15 cellular contexts compared by ENCODE assay signal in the genomic region with DNA sequence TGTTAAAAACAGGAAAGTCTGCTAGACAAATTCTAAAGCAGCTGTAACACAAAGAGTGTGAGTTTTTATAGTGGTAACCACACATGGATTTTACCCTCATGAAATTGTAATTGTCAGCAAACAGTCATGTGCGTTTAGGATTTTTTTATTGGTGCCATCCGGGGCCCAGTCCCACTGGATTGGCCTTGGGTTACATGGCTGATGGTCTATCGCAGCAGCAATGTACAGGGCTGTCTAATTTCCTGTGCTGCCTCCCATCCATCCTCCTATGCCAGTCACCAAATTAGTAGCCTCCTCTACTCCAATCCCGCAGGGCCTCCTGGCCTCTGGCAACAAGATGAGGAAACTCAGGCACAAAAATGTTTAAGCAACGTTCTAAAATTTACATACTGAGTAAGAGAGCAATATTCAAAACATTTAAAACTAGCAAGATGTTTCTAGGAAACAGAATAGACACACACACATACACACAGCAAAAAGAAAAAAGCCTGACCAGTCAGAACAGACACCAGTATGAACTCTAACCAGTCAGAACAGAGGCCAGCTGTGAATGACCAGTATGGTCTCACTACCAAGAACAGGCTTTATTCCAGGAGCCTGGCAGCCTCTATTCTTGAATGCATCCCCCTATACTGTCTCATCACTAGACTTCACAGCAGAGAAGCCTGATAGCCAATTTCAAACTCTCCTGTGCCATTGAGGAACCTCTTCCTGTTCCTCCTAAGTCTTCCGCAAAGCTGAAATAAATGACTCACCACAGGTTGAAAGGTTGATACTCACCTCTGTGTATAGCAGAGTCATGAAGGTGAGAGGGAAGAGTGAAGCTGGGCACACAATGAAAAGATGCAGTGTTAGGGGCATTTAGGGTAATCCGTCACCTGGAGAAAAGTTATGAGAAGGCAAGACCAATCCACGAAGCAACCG. TPM values are rescaled to one million over a fixed set of nuclear protein-coding genes. Genes with fewer than 3 reads are reported as not detected.
A peak's percentile ranks its signal among the peaks of the same experiment; 100 is the strongest.
DNase-seq lines count a peak whose midpoint lies in the region; ATAC-seq and TF ChIP-seq lines count a peak whose summit lies in the region.
"Had no signal": no experiment of that assay in that cellular context is flagged by ENCODE, and none has a peak within 500 bp of the region (broad histone marks: within the 10 kb centered on the region; RNA-seq: fewer than 3 reads in every experiment).

No MANE protein-coding gene starts in this region.

- H3K9ac ChIP-seq in adipocyte (ENCODE audit: low read length), result no peak overlapping the region

- H3K4me1 Mint-ChIP-seq in activated naive CD8-positive, alpha-beta T cell treated with anti-CD3 and anti-CD28 coated beads, Interleukin-2, amount 10 ng/mL, durations not matched to agents 7 days and 5 days, result peaks cover 4% of the 10 kb centered on the region
- H3K4me1 Mint-ChIP-seq in activated naive CD8-positive, alpha-beta T cell treated with anti-CD3 and anti-CD28 coated beads, Interleukin-2, amount 50 U/mL, for 24 hours, result no peaks in the 10 kb centered on the region

- H3K9me3 ChIP-seq in adipocyte (ENCODE audit: control insufficient read depth, low read length) (no peaks in the 10 kb centered on the region), A673 (ENCODE audit: low read depth, low read length, poor library complexity, severe bottlenecking) (no peaks in the 10 kb centered on the region)
- H3K9me3 ChIP-seq: thoracic aorta had no signal

- H3K4me3 Mint-ChIP-seq in activated naive CD8-positive, alpha-beta T cell treated with anti-CD3 and anti-CD28 coated beads, Interleukin-2, amount 10 ng/mL, durations not matched to agents 7 days and 5 days, result no peak overlapping the region
- H3K4me3 Mint-ChIP-seq in activated naive CD8-positive, alpha-beta T cell treated with anti-CD3 and anti-CD28 coated beads, Interleukin-2, amount 50 U/mL, for 24 hours, result no peak overlapping the region
- H3K4me3 Mint-ChIP-seq: activated T-helper 1 cell treated with anti-CD3 and anti-CD28 coated beads, Interleukin-12 subunit alpha, Interleukin-12 subunit beta, Interleukin-2, Interleukin-4 antibody, amounts not matched to agents 30 ng/mL and 10 ng/mL and 1 ng/mL, durations not matched to agents 14 hours and 24 hours and 36 hours had no signal

- DNase-seq in activated naive CD8-positive, alpha-beta T cell treated with anti-CD3 and anti-CD28 coated beads, Interleukin-2, amount 10 ng/mL, durations not matched to agents 7 days and 5 days, result no peak
- DNase-seq in activated naive CD8-positive, alpha-beta T cell treated with anti-CD3 and anti-CD28 coated beads, Interleukin-2, amount 50 U/mL, for 24 hours, result no peak
- DNase-seq in adipocyte (ENCODE audit: low read depth) (peak; percentile 9), fibroblast of villous mesenchyme (ENCODE audit: low read depth) (peak; percentile 17), HUDEP-2 (lab: John Stamatoyannopoulos, UW; ENCODE audit: unreplicated experiment in 76 of 76) (no peak), A673 (ENCODE audit: low spot score) (no peak)
- no peak for DNase-seq in activated CD8-positive, alpha-beta memory T cell treated with anti-CD3 and anti-CD28 coated beads, Interleukin-2, amount 50 U/mL, for 48 hours
- DNase-seq: activated CD4-positive, alpha-beta T cell treated with anti-CD3 and anti-CD28 coated beads, Interleukin-2, amount 50 U/mL, for 1 hour; NCI-H146; NCI-H510A treated with DMSO at 0.1 percent for 48 hours had no signal

- no peaks in the 10 kb centered on the region for H3K36me3 ChIP-seq in adipocyte (ENCODE audit: control insufficient read depth, insufficient read depth, low read length, severe bottlenecking)
- H3K36me3 ChIP-seq in urinary bladder (ENCODE audit: insufficient read depth), result no peaks in the 10 kb centered on the region
- no peaks in the 10 kb centered on the region for H3K36me3 ChIP-seq in A673 (ENCODE audit: insufficient read depth, low read length, poor library complexity, severe bottlenecking)
- H3K36me3 ChIP-seq: thoracic aorta had no signal

- ATAC-seq in activated naive CD8-positive, alpha-beta T cell treated with anti-CD3 and anti-CD28 coated beads, Interleukin-2, amount 10 ng/mL, durations not matched to agents 7 days and 5 days (ENCODE audit: low read depth), result no peak
- no peak for ATAC-seq in activated naive CD8-positive, alpha-beta T cell treated with anti-CD3 and anti-CD28 coated beads, Interleukin-2, amount 50 U/mL, for 24 hours

- H3K36me3 Mint-ChIP-seq in activated naive CD8-positive, alpha-beta T cell treated with anti-CD3 and anti-CD28 coated beads, Interleukin-2, amount 10 ng/mL, durations not matched to agents 7 days and 5 days, result no peaks in the 10 kb centered on the region
- H3K36me3 Mint-ChIP-seq in activated naive CD8-positive, alpha-beta T cell treated with anti-CD3 and anti-CD28 coated beads, Interleukin-2, amount 50 U/mL, for 24 hours (ENCODE audit: low read depth), result no peaks in the 10 kb centered on the region

- peak overlapping the region; percentile 45 for H3K27ac ChIP-seq in urinary bladder (ENCODE audit: low read depth)
- H3K27ac ChIP-seq in A673 (ENCODE audit: low read depth, low read length, poor library complexity, severe bottlenecking), result no peak overlapping the region
- H3K27ac ChIP-seq: thoracic aorta had no signal

- H3K9me3 Mint-ChIP-seq in activated naive CD8-positive, alpha-beta T cell treated with anti-CD3 and anti-CD28 coated beads, Interleukin-2, amount 10 ng/mL, durations not matched to agents 7 days and 5 days, result no peaks in the 10 kb centered on the region
- H3K9me3 Mint-ChIP-seq in activated naive CD8-positive, alpha-beta T cell treated with anti-CD3 and anti-CD28 coated beads, Interleukin-2, amount 50 U/mL, for 24 hours, result no peaks in the 10 kb centered on the region
- H3K9me3 Mint-ChIP-seq: activated T-helper 1 cell treated with anti-CD3 and anti-CD28 coated beads, Interleukin-12 subunit alpha, Interleukin-12 subunit beta, Interleukin-2, Interleukin-4 antibody, amounts not matched to agents 30 ng/mL and 10 ng/mL and 1 ng/mL, durations not matched to agents 14 hours and 24 hours and 36 hours had no signal

- intact Hi-C loops in A673 (cut with micrococcal nuclease; ENCODE audit: unreplicated experiment), result no loop called here

- H3K4me1 ChIP-seq in adipocyte (ENCODE audit: control insufficient read depth, insufficient read depth, low read length) (peaks cover 7% of the 10 kb centered on the region), urinary bladder (ENCODE audit: insufficient read depth) (no peaks in the 10 kb centered on the region), A673 (ENCODE audit: insufficient read depth, low read length, poor library complexity, severe bottlenecking) (no peaks in the 10 kb centered on the region)

- H3K4me3 ChIP-seq in adipocyte (ENCODE audit: low read length) (no peak overlapping the region), fibroblast of villous mesenchyme (ENCODE audit: low read depth, low read length) (no peak overlapping the region), urinary bladder (ENCODE audit: low read depth, low read length) (no peak overlapping the region), A673 (ENCODE audit: low read depth, low read length, poor library complexity, severe bottlenecking) (no peak overlapping the region)
- H3K4me3 ChIP-seq: lung, thoracic aorta had no signal

- H3K27ac Mint-ChIP-seq in activated naive CD8-positive, alpha-beta T cell treated with anti-CD3 and anti-CD28 coated beads, Interleukin-2, amount 10 ng/mL, durations not matched to agents 7 days and 5 days, result peak overlapping the region; percentile 0
- no peak overlapping the region for H3K27ac Mint-ChIP-seq in activated naive CD8-positive, alpha-beta T cell treated with anti-CD3 and anti-CD28 coated beads, Interleukin-2, amount 50 U/mL, for 24 hours
- H3K27ac Mint-ChIP-seq: activated T-helper 1 cell treated with anti-CD3 and anti-CD28 coated beads, Interleukin-12 subunit alpha, Interleukin-12 subunit beta, Interleukin-2, Interleukin-4 antibody, amounts not matched to agents 30 ng/mL and 10 ng/mL and 1 ng/mL, durations not matched to agents 14 hours and 24 hours and 36 hours had no signal

- TF ChIP-seq CTCF in fibroblast of villous mesenchyme (IDR thresholded peaks at IDR 0.05; ENCODE audit: insufficient read depth, low read depth, low read length) (no peak), A673 (conservative IDR thresholded peaks at IDR 0.05; ENCODE audit: low read depth, low read length) (no peak)

- no TSS peak for BruUV-seq in A673 (replicated peaks; lab: Mats Ljungman, UMichigan)

- POLR2A ChIA-PET in activated naive CD8-positive, alpha-beta T cell treated with anti-CD3 and anti-CD28 coated beads, Interleukin-2, amount 10 ng/mL, durations not matched to agents 7 days and 5 days (lab: Charles Lee), result no interaction called here
- POLR2A ChIA-PET in A673 (lab: Charles Lee; ENCODE audit: low non-redundant PET), result no interaction called here

- WGBS in urinary bladder, result 72% methylated on average over 9 of the region's 9 CpGs

- peaks cover 2% of the 10 kb centered on the region for H3K27me3 Mint-ChIP-seq in activated naive CD8-positive, alpha-beta T cell treated with anti-CD3 and anti-CD28 coated beads, Interleukin-2, amount 10 ng/mL, durations not matched to agents 7 days and 5 days
- H3K27me3 Mint-ChIP-seq in activated naive CD8-positive, alpha-beta T cell treated with anti-CD3 and anti-CD28 coated beads, Interleukin-2, amount 50 U/mL, for 24 hours, result no peaks in the 10 kb centered on the region

- CTCF ChIA-PET in A673 (lab: Charles Lee), result no interaction called here

- H3K27me3 ChIP-seq in adipocyte (replicated peaks; ENCODE audit: control insufficient read depth, insufficient read depth, low read length), result no peaks in the 10 kb centered on the region
- H3K27me3 ChIP-seq in A673 (replicated peaks; ENCODE audit: insufficient read depth, low read depth, low read length, poor library complexity), result no peaks in the 10 kb centered on the region

RNA-seq across cellular contexts. Expression of a gene that starts 42.6 kb away (rescaled TPM):
- under 1 TPM; 0.55 to 0.68 TPM for total RNA-seq in activated naive CD8-positive, alpha-beta T cell treated with anti-CD3 and anti-CD28 coated beads, Interleukin-2, amount 10 ng/mL, durations not matched to agents 7 days and 5 days
- under 0.01 TPM in 1 of 2 replicates, not detected in the other for total RNA-seq in fibroblast of villous mesenchyme
- total RNA-seq in urinary bladder, result not detected
- polyA plus RNA-seq in urinary bladder, result 0.04 TPM
- total RNA-seq in A673 (2021), result 0.35 and 1.5 TPM in 2 replicates
- total RNA-seq: activated T-helper 1 cell treated with anti-CD3 and anti-CD28 coated beads, Interleukin-12 subunit alpha, Interleukin-12 subunit beta, Interleukin-2, Interleukin-4 antibody, amounts not matched to agents 30 ng/mL and 10 ng/mL and 1 ng/mL, durations not matched to agents 14 hours and 24 hours and 36 hours; skeletal muscle tissue; thoracic aorta had no signal
- polyA plus RNA-seq: lung had no signal

Comparison
In these comparisons a context has a peak if more than half of its experiments do, and no peak if none do; other contexts are left out.
1. DNase-seq: peak in adipocyte (single experiment) and fibroblast of villous mesenchyme (single experiment); none in activated naive CD8-positive, alpha-beta T cell treated with anti-CD3 and anti-CD28 coated beads, Interleukin-2, amount 10 ng/mL, durations not matched to agents 7 days and 5 days (single experiment), activated naive CD8-positive, alpha-beta T cell treated with anti-CD3 and anti-CD28 coated beads, Interleukin-2, amount 50 U/mL, for 24 hours (single experiment), HUDEP-2 (0 of 76), A673 (single experiment) and activated CD8-positive, alpha-beta memory T cell treated with anti-CD3 and anti-CD28 coated beads, Interleukin-2, amount 50 U/mL, for 48 hours (single experiment).